In genomic region chr3:101973163-101973505, GRCh38 we compare ENCODE assay signal across 31 cellular contexts.
"Had no signal": no experiment of that assay in that cellular context is flagged by ENCODE, and none has a peak within 500 bp of the region (broad histone marks: within the 10 kb centered on the region; RNA-seq: fewer than 3 reads in every experiment).

No MANE protein-coding gene starts in this region.

- DNase-seq: activated B cell treated with CpG ODN at 0.5 μM for 24 hours; activated CD4-positive, alpha-beta T cell treated with anti-CD3 and anti-CD28 coated beads for 48 hours; activated CD4-positive, alpha-beta T cell treated with anti-CD3 and anti-CD28 coated beads, Interleukin-2, amount 50 U/mL, for 1 hour; activated CD4-positive, alpha-beta T cell treated with anti-CD3 and anti-CD28 coated beads, Interleukin-2, amount 50 U/mL, for 48 hours; activated CD8-positive, alpha-beta memory T cell treated with anti-CD3 and anti-CD28 coated beads for 24 hours; activated CD8-positive, alpha-beta T cell treated with anti-CD3 and anti-CD28 coated beads for 36 hours; activated effector memory CD4-positive, alpha-beta T cell treated with Interleukin-2 at 50 U/mL for 16 hours; activated gamma-delta T cell treated with Interleukin-2 at 50 U/mL for 16 hours; activated naive CD4-positive, alpha-beta T cell treated with anti-CD3 and anti-CD28 coated beads, Interleukin-2, amount 50 U/mL, for 16 hours; activated naive CD4-positive, alpha-beta T cell treated with Interleukin-2 at 50 U/mL for 16 hours; activated T-cell treated with anti-CD3 and anti-CD28 coated beads, Interleukin-2, amount 50 U/mL, for 4 hours; amniotic stem cell; anterior cingulate cortex; brain microvascular endothelial cell; central memory CD4-positive, alpha-beta T cell; cerebellar nuclear complex; colonic mucosa; effector CD8-positive, alpha-beta T cell; erythroblast; foreskin melanocyte; T-helper 1 cell; T-helper 17 cell; T1000; WERI-Rb-1 had no signal

- H3K36me3 ChIP-seq: brain microvascular endothelial cell, cardiac muscle cell, colonic mucosa, esophagus muscularis mucosa, gastroesophageal sphincter, WERI-Rb-1 had no signal

- H3K27me3 ChIP-seq: brain microvascular endothelial cell, cardiac muscle cell, colonic mucosa, esophagus muscularis mucosa, gastroesophageal sphincter had no signal

- H3K27ac ChIP-seq: brain microvascular endothelial cell, cardiac muscle cell, colonic mucosa, esophagus muscularis mucosa, gastroesophageal sphincter, WERI-Rb-1 had no signal

- H3K4me3 Mint-ChIP-seq: activated B cell treated with CpG ODN at 0.5 μM for 24 hours; activated CD8-positive, alpha-beta T cell treated with anti-CD3 and anti-CD28 coated beads for 36 hours; activated naive CD8-positive, alpha-beta T cell; activated T-cell treated with anti-CD3 and anti-CD28 coated beads, Interleukin-2, amount 50 U/mL, for 4 hours; activated T-helper 17 cell treated with anti-CD3 and anti-CD28 coated beads, Interleukin-2, amount 50 U/mL, for 72 hours; T-helper 17 cell; T-helper 2 cell treated with Interferon-gamma antibody and Interleukin-4, amounts not matched to agents 5 μg/mL and 100 μg/mL, for 36 hours had no signal

- H3K4me1 ChIP-seq: colonic mucosa had no signal

- H3K4me3 ChIP-seq: cardiac muscle cell, colonic mucosa, esophagus muscularis mucosa, gastroesophageal sphincter had no signal

- H3K9me3 ChIP-seq: colonic mucosa, esophagus muscularis mucosa, gastroesophageal sphincter had no signal

- H3K27ac Mint-ChIP-seq: activated B cell treated with CpG ODN at 0.5 μM for 24 hours; activated CD8-positive, alpha-beta T cell treated with anti-CD3 and anti-CD28 coated beads for 36 hours; activated naive CD8-positive, alpha-beta T cell; activated T-helper 17 cell treated with anti-CD3 and anti-CD28 coated beads, Interleukin-2, amount 50 U/mL, for 72 hours; T-helper 17 cell; T-helper 2 cell treated with Interferon-gamma antibody and Interleukin-4, amounts not matched to agents 5 μg/mL and 100 μg/mL, for 36 hours had no signal

- H3K27me3 Mint-ChIP-seq: activated B cell treated with CpG ODN at 0.5 μM for 24 hours; activated CD8-positive, alpha-beta T cell treated with anti-CD3 and anti-CD28 coated beads for 36 hours; activated naive CD8-positive, alpha-beta T cell; activated T-helper 17 cell treated with anti-CD3 and anti-CD28 coated beads, Interleukin-2, amount 50 U/mL, for 72 hours; T-helper 17 cell had no signal

- ATAC-seq: activated CD4-positive, CD25-positive, alpha-beta regulatory T cell treated with anti-CD3 and anti-CD28 coated beads, Interleukin-2, amount 50 U/mL, for 24 hours; activated T-cell treated with anti-CD3 and anti-CD28 coated beads, Interleukin-2, amount 50 U/mL, for 4 hours; gastroesophageal sphincter; T-helper 17 cell had no signal
